Comparison of ENCODE assay signal across 1 cellular context in the genomic region with DNA sequence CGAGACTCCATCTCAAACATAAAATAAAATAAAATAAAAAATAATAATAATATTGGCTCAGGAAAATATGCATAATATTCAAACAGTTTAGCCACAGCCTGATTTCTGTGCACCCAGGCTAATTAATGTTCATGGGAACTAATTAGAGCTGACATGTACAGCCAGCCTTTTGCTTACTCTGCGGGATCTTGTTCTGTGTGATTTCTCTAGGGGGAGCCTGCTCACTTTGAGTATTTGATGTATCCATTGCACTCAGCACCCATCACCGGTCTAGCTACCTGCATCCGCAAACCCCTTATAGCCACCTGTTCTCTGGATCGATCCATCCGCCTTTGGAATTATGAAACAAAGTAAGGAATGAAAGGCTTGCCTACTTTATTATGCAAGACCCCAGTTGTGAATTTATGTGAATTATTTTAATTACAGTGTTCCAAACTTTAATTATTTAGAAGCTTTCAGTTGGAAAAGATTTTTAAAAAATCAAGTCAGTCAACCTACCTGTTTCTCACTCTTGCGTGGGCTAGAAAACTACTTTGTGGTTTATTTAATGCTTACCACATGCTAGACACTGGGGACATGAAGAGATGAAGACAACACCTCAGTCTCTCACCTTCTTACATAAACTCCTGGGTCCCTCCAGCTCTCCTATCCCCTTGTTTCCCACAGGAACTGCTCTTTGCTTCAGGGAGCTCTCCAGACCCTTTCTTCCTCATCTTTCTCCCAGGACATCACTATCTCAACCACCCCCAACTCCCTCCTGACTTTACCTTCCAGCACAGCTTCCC.
TF ChIP-seq lines count a peak whose summit lies in the region.

No MANE protein-coding gene starts in this region.

TF ChIP-seq in Ishikawa, 13 proteins besides CTCF, POLR2A, EP300 and RAD21 (continued from another document):
- TF ChIP-seq, protein P1, sequence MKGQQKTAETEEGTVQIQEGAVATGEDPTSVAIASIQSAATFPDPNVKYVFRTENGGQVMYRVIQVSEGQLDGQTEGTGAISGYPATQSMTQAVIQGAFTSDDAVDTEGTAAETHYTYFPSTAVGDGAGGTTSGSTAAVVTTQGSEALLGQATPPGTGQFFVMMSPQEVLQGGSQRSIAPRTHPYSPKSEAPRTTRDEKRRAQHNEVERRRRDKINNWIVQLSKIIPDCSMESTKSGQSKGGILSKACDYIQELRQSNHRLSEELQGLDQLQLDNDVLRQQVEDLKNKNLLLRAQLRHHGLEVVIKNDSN (IDR thresholded peaks at IDR 0.05): no peak
